Comparison of ENCODE assay signal across 1 cellular context in genomic region chr15:58528197-58528870, GRCh38.
A peak's percentile ranks its signal among the peaks of the same experiment; 100 is the strongest.
TF ChIP-seq lines count a peak whose summit lies in the region.

No MANE protein-coding gene starts in this region.

TF ChIP-seq in HepG2, 621 proteins besides CTCF, POLR2A, EP300 and RAD21 (continued from another document and continues in another):
- TF ChIP-seq ZBTB4 (CRISPR knock-in tag; IDR thresholded peaks at IDR 0.05; ENCODE audit: borderline replicate concordance): no peak
- no peak for TF ChIP-seq TOPORS (CRISPR knock-in tag; IDR thresholded peaks at IDR 0.05)
- TF ChIP-seq ARHGAP35 (CRISPR knock-in tag; IDR thresholded peaks at IDR 0.05; ENCODE audit: borderline replicate concordance): no peak
- peak; percentile 98 for TF ChIP-seq ZBTB3 (CRISPR knock-in tag; IDR thresholded peaks at IDR 0.05; ENCODE audit: borderline replicate concordance, low read depth)
- no peak for TF ChIP-seq ZNF609 (CRISPR knock-in tag; IDR thresholded peaks at IDR 0.05; ENCODE audit: borderline replicate concordance)
- peak; percentile 28; the same call in 1 of the 2 replicates for TF ChIP-seq KDM3A (CRISPR knock-in tag; IDR thresholded peaks at IDR 0.05; ENCODE audit: low read depth)
- no peak for TF ChIP-seq PHF20 (CRISPR knock-in tag; IDR thresholded peaks at IDR 0.05)
- no peak for TF ChIP-seq ZFX (CRISPR knock-in tag; IDR thresholded peaks at IDR 0.05; ENCODE audit: low read depth)
- no peak for TF ChIP-seq ZMAT5 (CRISPR knock-in tag; IDR thresholded peaks at IDR 0.05; ENCODE audit: borderline replicate concordance, low read depth)
- peak; percentile 48 for TF ChIP-seq ZNF574 (CRISPR knock-in tag; IDR thresholded peaks at IDR 0.05)
- TF ChIP-seq ZNF646 (CRISPR knock-in tag; IDR thresholded peaks at IDR 0.05): 0 out of 2 replicates have a peak, but pooled peaks have one; percentile 40
- TF ChIP-seq GATAD2A (CRISPR knock-in tag; IDR thresholded peaks at IDR 0.05): peak; percentile 64
- TF ChIP-seq TCF7 (IDR thresholded peaks at IDR 0.05; ENCODE audit: low read depth): 0 out of 2 replicates have a peak, but pooled peaks have one; percentile 12
- no peak for TF ChIP-seq SPEN (CRISPR knock-in tag; IDR thresholded peaks at IDR 0.05; ENCODE audit: low read depth)
- TF ChIP-seq KLF15 (CRISPR knock-in tag; IDR thresholded peaks at IDR 0.05; ENCODE audit: borderline replicate concordance): no peak
- peak; percentile 93; the same call in 1 of the 2 replicates for TF ChIP-seq ADNP (CRISPR knock-in tag; IDR thresholded peaks at IDR 0.05)
- peak; percentile 26; the same call in 1 of the 2 replicates for TF ChIP-seq RARA (CRISPR knock-in tag; IDR thresholded peaks at IDR 0.05)
- 0 out of 2 replicates have a peak, but pooled peaks have one; percentile 53 for TF ChIP-seq ZNF441 (CRISPR knock-in tag; IDR thresholded peaks at IDR 0.05; ENCODE audit: borderline replicate concordance)
- no peak for TF ChIP-seq NCOA1 (CRISPR knock-in tag; IDR thresholded peaks at IDR 0.05)
- TF ChIP-seq MED1 (CRISPR knock-in tag; IDR thresholded peaks at IDR 0.05): peak; percentile 74
- peak; percentile 78 for TF ChIP-seq PHF21A (CRISPR knock-in tag; IDR thresholded peaks at IDR 0.05)
- no peak; the same call in 1 of the 2 replicates for TF ChIP-seq ZSCAN5A (CRISPR knock-in tag; IDR thresholded peaks at IDR 0.05; ENCODE audit: borderline replicate concordance)
- TF ChIP-seq ESRRA (CRISPR knock-in tag; IDR thresholded peaks at IDR 0.05; ENCODE audit: low read depth): 0 out of 2 replicates have a peak, but pooled peaks have one; percentile 29
- TF ChIP-seq TARDBP (CRISPR knock-in tag; IDR thresholded peaks at IDR 0.05): no peak
- TF ChIP-seq CHD4 (IDR thresholded peaks at IDR 0.05; ENCODE audit: borderline replicate concordance, low read length): no peak; the same call in 1 of the 2 replicates
- 0 out of 2 replicates have a peak, but pooled peaks have one; percentile 30 for TF ChIP-seq MAX (IDR thresholded peaks at IDR 0.05)
- no peak for TF ChIP-seq ARNT2 (CRISPR knock-in tag; IDR thresholded peaks at IDR 0.05; ENCODE audit: low read depth)
- TF ChIP-seq FIP1L1 (IDR thresholded peaks at IDR 0.05; ENCODE audit: borderline replicate concordance, insufficient read depth, low read depth, low read length): no peak
- TF ChIP-seq FOXO1 (CRISPR knock-in tag; IDR thresholded peaks at IDR 0.05): no peak
- TF ChIP-seq TEF (CRISPR knock-in tag; IDR thresholded peaks at IDR 0.05): 0 out of 2 replicates have a peak, but pooled peaks have one; percentile 37
- no peak for TF ChIP-seq ZNF260 (CRISPR knock-in tag; IDR thresholded peaks at IDR 0.05; ENCODE audit: borderline replicate concordance, low read depth)
- TF ChIP-seq ZSCAN21 (CRISPR knock-in tag; IDR thresholded peaks at IDR 0.05; ENCODE audit: borderline replicate concordance): peak; percentile 36; the same call in 1 of the 2 replicates
- no peak for TF ChIP-seq CCAR2 (optimal IDR thresholded peaks at IDR 0.05; ENCODE audit: low read depth, low read length)
- no peak for TF ChIP-seq HHEX (CRISPR knock-in tag; IDR thresholded peaks at IDR 0.05)
- TF ChIP-seq MAFK (conservative IDR thresholded peaks at IDR 0.05 in 1 of 2, IDR thresholded peaks at IDR 0.05 in 1 of 2; ENCODE audit: low read length in 2 of 2): no peak
- TF ChIP-seq ZNF746 (CRISPR knock-in tag; IDR thresholded peaks at IDR 0.05): no peak
- TF ChIP-seq PRPF4 (IDR thresholded peaks at IDR 0.05; ENCODE audit: low read depth, low read length, poor library complexity, severe bottlenecking): no peak
- no peak for TF ChIP-seq ZNF569 (CRISPR knock-in tag; IDR thresholded peaks at IDR 0.05; ENCODE audit: borderline replicate concordance)
- no peak for TF ChIP-seq MXI1 (IDR thresholded peaks at IDR 0.05; ENCODE audit: borderline replicate concordance, low read depth, low read length)
- TF ChIP-seq ZNF180 (CRISPR knock-in tag; IDR thresholded peaks at IDR 0.05; ENCODE audit: borderline replicate concordance, low read depth): no peak
